Comparison of ENCODE assay signal across 15 cellular contexts in genomic region chr2:240455719-240456606, GRCh38. TPM values are rescaled to one million over a fixed set of nuclear protein-coding genes. Genes with fewer than 3 reads are reported as not detected.
DNase-seq lines count a peak whose midpoint lies in the region; ATAC-seq, FAIRE-seq and TF ChIP-seq lines count a peak whose summit lies in the region.
"Had no signal": no experiment of that assay in that cellular context is flagged by ENCODE, and none has a peak within 500 bp of the region (broad histone marks: within the 10 kb centered on the region; RNA-seq: fewer than 3 reads in every experiment).

No MANE protein-coding gene starts in this region.

- H4K20me1 ChIP-seq in astrocyte (ENCODE audit: insufficient read depth, low read length) (peaks cover 87% of the 10 kb centered on the region), hepatocyte (ENCODE audit: insufficient read depth, poor library complexity, severe bottlenecking) (peaks cover 70% of the 10 kb centered on the region), osteoblast (ENCODE audit: insufficient read depth, low read length) (peaks cover 44% of the 10 kb centered on the region)

- H3K9me3 ChIP-seq in astrocyte (ENCODE audit: insufficient read depth, low read depth, low read length) (no peaks in the 10 kb centered on the region), hepatocyte (ENCODE audit: low read depth) (no peaks in the 10 kb centered on the region), osteoblast (ENCODE audit: low read depth, low read length) (no peaks in the 10 kb centered on the region)

- peaks cover 63% of the 10 kb centered on the region for H3K79me2 ChIP-seq in astrocyte (ENCODE audit: insufficient read depth, low read length)
- H3K79me2 ChIP-seq in hepatocyte: peaks cover 12% of the 10 kb centered on the region
- H3K79me2 ChIP-seq in osteoblast (ENCODE audit: insufficient read depth, low read length): no peaks in the 10 kb centered on the region

- H3K27me3 Mint-ChIP-seq in astrocyte (ENCODE audit: low read depth, unreplicated experiment) (no peaks in the 10 kb centered on the region), endothelial cell (ENCODE audit: unreplicated experiment) (peaks cover 26% of the 10 kb centered on the region)

- H3K36me3 Mint-ChIP-seq in astrocyte (ENCODE audit: low read depth, unreplicated experiment): no peaks in the 10 kb centered on the region
- H3K36me3 Mint-ChIP-seq in endothelial cell (ENCODE audit: low read depth, unreplicated experiment): peaks cover 3% of the 10 kb centered on the region
- H3K36me3 Mint-ChIP-seq: activated naive CD4-positive, alpha-beta T cell treated with anti-CD3 and anti-CD28 coated beads, Interleukin-2, amount 50 U/mL, for 24 hours had no signal

- no peaks in the 10 kb centered on the region for H3K27me3 ChIP-seq in astrocyte (ENCODE audit: insufficient read depth, low read length)
- H3K27me3 ChIP-seq in hepatocyte: peaks cover 5% of the 10 kb centered on the region
- H3K27me3 ChIP-seq in osteoblast (ENCODE audit: insufficient read depth, low read length): no peaks in the 10 kb centered on the region

- H3K4me3 Mint-ChIP-seq in astrocyte (ENCODE audit: unreplicated experiment): no peak overlapping the region
- H3K4me3 Mint-ChIP-seq in endothelial cell (ENCODE audit: unreplicated experiment): no peak overlapping the region
- H3K4me3 Mint-ChIP-seq: activated naive CD4-positive, alpha-beta T cell treated with anti-CD3 and anti-CD28 coated beads, Interleukin-2, amount 50 U/mL, for 24 hours had no signal

- no peak for FAIRE-seq in astrocyte (lab: Jason Lieb, UNC)
- FAIRE-seq: H54 had no signal

- H3K4me2 ChIP-seq in astrocyte (ENCODE audit: low read length) (no peak overlapping the region), hepatocyte (peak overlapping the region; percentile 77), osteoblast (ENCODE audit: insufficient read depth, low read length) (no peak overlapping the region)

- peak; percentile 62 for DNase-seq in ELF-1 (ENCODE audit: low read depth, low spot score)
- DNase-seq in astrocyte (ENCODE audit: low read depth): no peak
- peak; percentile 44 for DNase-seq in hepatocyte (ENCODE audit: low spot score)
- peak; percentile 93 for DNase-seq in osteoblast (ENCODE audit: insufficient read length, low spot score, missing footprints)
- no peak for DNase-seq in inferior parietal cortex (ENCODE audit: extremely low spot score)
- no peak for DNase-seq in endothelial cell (ENCODE audit: low spot score)
- DNase-seq: foreskin keratinocyte, NCI-H1417, RPMI8226, T-helper 9 cell had no signal

- H3K9ac ChIP-seq in astrocyte (ENCODE audit: low read length): no peak overlapping the region

- H3K4me1 ChIP-seq in astrocyte (ENCODE audit: insufficient read depth, low read length): peaks cover 19% of the 10 kb centered on the region
- H3K4me1 ChIP-seq in hepatocyte (ENCODE audit: insufficient read depth): peaks cover 38% of the 10 kb centered on the region
- peaks cover 4% of the 10 kb centered on the region for H3K4me1 ChIP-seq in osteoblast (ENCODE audit: insufficient read depth, low read length)

- H3K27ac ChIP-seq in astrocyte (ENCODE audit: low read depth, low read length) (no peak overlapping the region), hepatocyte (peak overlapping the region; percentile 20), osteoblast (ENCODE audit: low read depth, low read length) (no peak overlapping the region)
- H3K27ac ChIP-seq: foreskin keratinocyte had no signal

- ATAC-seq in HG03565 (IDR thresholded peaks at IDR 0.05; ENCODE audit: unreplicated experiment) (no peak), GM21360 (IDR thresholded peaks at IDR 0.05; ENCODE audit: unreplicated experiment) (no peak)
- ATAC-seq: foreskin keratinocyte, left lobe of liver had no signal

- no peaks in the 10 kb centered on the region for H3K36me3 ChIP-seq in astrocyte (ENCODE audit: insufficient read depth, low read length)
- no peaks in the 10 kb centered on the region for H3K36me3 ChIP-seq in hepatocyte (replicated peaks; ENCODE audit: insufficient read depth, low read depth)
- H3K36me3 ChIP-seq in osteoblast (ENCODE audit: insufficient read depth, low read length): no peaks in the 10 kb centered on the region

- peak overlapping the region; percentile 26 for H3K27ac Mint-ChIP-seq in astrocyte (ENCODE audit: unreplicated experiment)
- H3K27ac Mint-ChIP-seq in endothelial cell (ENCODE audit: unreplicated experiment): no peak overlapping the region
- H3K27ac Mint-ChIP-seq: activated naive CD4-positive, alpha-beta T cell treated with anti-CD3 and anti-CD28 coated beads, Interleukin-2, amount 50 U/mL, for 24 hours had no signal

- H2AFZ ChIP-seq in astrocyte (ENCODE audit: low read depth, low read length) (no peak overlapping the region), hepatocyte (no peak overlapping the region), osteoblast (ENCODE audit: low read length) (no peak overlapping the region)

- H3K4me1 Mint-ChIP-seq in astrocyte (ENCODE audit: low read depth, unreplicated experiment): peaks cover 12% of the 10 kb centered on the region
- peaks cover 8% of the 10 kb centered on the region for H3K4me1 Mint-ChIP-seq in endothelial cell (ENCODE audit: unreplicated experiment)

- no peak overlapping the region for H3K4me3 ChIP-seq in astrocyte (ENCODE audit: insufficient read depth, low read depth, low read length)
- no peak overlapping the region for H3K4me3 ChIP-seq in hepatocyte
- no peak overlapping the region for H3K4me3 ChIP-seq in osteoblast (ENCODE audit: insufficient read depth, low read length)

- no peaks in the 10 kb centered on the region for H3K9me2 ChIP-seq in hepatocyte (replicated peaks; ENCODE audit: insufficient read depth)

- WGBS in hepatocyte (ENCODE audit: low lambda C conversion rate, missing lambda C conversion rate): 24% methylated on average over 25 of the region's 59 CpGs

- TF ChIP-seq CTCF in astrocyte (IDR thresholded peaks at IDR 0.05; ENCODE audit: insufficient read depth, low read depth, low read length): no peak
- TF ChIP-seq CTCF in hepatocyte (IDR thresholded peaks at IDR 0.05; ENCODE audit: poor library complexity): no peak
- TF ChIP-seq CTCF in osteoblast (IDR thresholded peaks at IDR 0.05; ENCODE audit: extremely low read depth, low read depth, low read length): no peak
- no peak for TF ChIP-seq CTCF in endothelial cell (IDR thresholded peaks at IDR 0.05; ENCODE audit: unreplicated experiment)

- no peaks in the 10 kb centered on the region for H3K9me3 Mint-ChIP-seq in astrocyte (ENCODE audit: unreplicated experiment)
- no peaks in the 10 kb centered on the region for H3K9me3 Mint-ChIP-seq in endothelial cell (ENCODE audit: unreplicated experiment)
- H3K9me3 Mint-ChIP-seq: activated naive CD4-positive, alpha-beta T cell treated with anti-CD3 and anti-CD28 coated beads, Interleukin-2, amount 50 U/mL, for 24 hours had no signal

RNA-seq across cellular contexts. Expression of gene GPC1, which starts 20.5 kb away (rescaled TPM):
- total RNA-seq in astrocyte (252 and 299 TPM in 2 replicates), hepatocyte (57.8 and 71.4 TPM in 2 replicates), osteoblast (44.8 and 54.3 TPM in 2 replicates), endothelial cell (ENCODE audit: unreplicated experiment) (4.5 TPM)
- polyA plus RNA-seq in hepatocyte: 141 and 142 TPM in 2 replicates

Comparison
In these comparisons a context has a peak if more than half of its experiments do, and no peak if none do; other contexts are left out.
1. DNase-seq: peak in ELF-1 (single experiment), hepatocyte (single experiment) and osteoblast (single experiment); none in astrocyte (single experiment), inferior parietal cortex (single experiment) and endothelial cell (single experiment).